25 cellular contexts compared by ENCODE assay signal in the genomic region with DNA sequence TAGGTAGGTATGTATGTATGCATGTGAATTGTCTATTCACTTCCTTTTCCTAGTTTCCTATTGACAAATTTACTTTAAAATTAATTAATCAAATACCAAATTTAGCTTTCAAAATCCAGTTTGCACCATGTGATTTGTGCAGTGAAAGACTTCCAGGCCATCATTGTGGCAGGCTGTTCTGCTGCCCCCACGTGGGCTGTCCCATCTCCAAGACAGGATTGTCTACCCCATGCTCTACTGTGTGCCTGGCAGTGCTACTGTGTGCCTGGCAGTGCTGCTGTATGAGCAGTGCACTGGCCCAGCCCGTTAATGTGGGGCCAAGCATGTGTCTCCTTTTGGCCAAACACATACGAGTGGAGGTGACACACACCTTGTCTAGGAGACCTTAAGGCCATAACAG.
"Had no signal": no experiment of that assay in that cellular context is flagged by ENCODE, and none has a peak within 500 bp of the region (broad histone marks: within the 10 kb centered on the region; RNA-seq: fewer than 3 reads in every experiment).

No MANE protein-coding gene starts in this region.

- FAIRE-seq: astrocyte, endothelial cell of umbilical vein had no signal

- H3K9me3 ChIP-seq: gastroesophageal sphincter, neutrophil, thoracic aorta, uterus had no signal

- H3K4me2 ChIP-seq: hepatocyte had no signal

- ATAC-seq: activated CD4-positive, CD25-positive, alpha-beta regulatory T cell treated with anti-CD3 and anti-CD28 coated beads, Interleukin-2, amount 50 U/mL, for 24 hours; gastroesophageal sphincter; left ventricle myocardium superior; sciatic nerve; stimulated activated effector memory CD8-positive, alpha-beta T cell treated with anti-CD3 and anti-CD28 coated beads, Interleukin-12 subunit alpha, Interleukin-12 subunit beta, amount 100 ng/mL, for 72 hours had no signal

- H2AFZ ChIP-seq: hepatocyte had no signal

- H3K4me1 ChIP-seq: gastroesophageal sphincter, uterus had no signal

- H3K4me3 ChIP-seq: gastroesophageal sphincter, hepatocyte, skin epidermis, thoracic aorta, uterus had no signal

- H3K27me3 ChIP-seq: brain microvascular endothelial cell, gastroesophageal sphincter, hepatocyte, neutrophil, uterus had no signal

- H3K36me3 ChIP-seq: brain microvascular endothelial cell, gastroesophageal sphincter, neutrophil, thoracic aorta, uterus had no signal

- H3K27ac ChIP-seq: brain microvascular endothelial cell, gastroesophageal sphincter, hepatocyte, neutrophil, skin epidermis, thoracic aorta, uterus had no signal

- DNase-seq: activated CD4-positive, alpha-beta memory T cell treated with anti-CD3 and anti-CD28 coated beads, Interleukin-2, amount 10 ng/mL, durations not matched to agents 7 days and 5 days; activated CD4-positive, alpha-beta T cell treated with anti-CD3 and anti-CD28 coated beads for 48 hours; activated CD8-positive, alpha-beta memory T cell treated with anti-CD3 and anti-CD28 coated beads, Interleukin-2, amount 50 U/mL, for 48 hours; activated gamma-delta T cell; activated naive CD4-positive, alpha-beta T cell treated with anti-CD3 and anti-CD28 coated beads, Interleukin-2, amount 10 ng/mL, durations not matched to agents 7 days and 5 days; activated naive CD8-positive, alpha-beta T cell treated with anti-CD3 and anti-CD28 coated beads, Interleukin-2, amount 10 ng/mL, durations not matched to agents 7 days and 5 days; activated T-cell treated with anti-CD3 and anti-CD28 coated beads, Interleukin-2, amount 50 U/mL, for 24 hours; brain microvascular endothelial cell; caudate nucleus; cortex of kidney; islet precursor cell; left ventricle myocardium superior; stimulated activated CD4-positive, alpha-beta T cell treated with anti-CD3 and anti-CD28 coated beads, Interleukin-4, amount 100 ng/mL, for 24 hours; trophoblast cell; uterus had no signal

- H3K79me2 ChIP-seq: hepatocyte had no signal
